ENCODE assay signal across 21 cellular contexts in genomic region chr3:49057268-49057667, GRCh38.
"Had no signal": no experiment of that assay in that cellular context is flagged by ENCODE, and none has a peak within 500 bp of the region (broad histone marks: within the 10 kb centered on the region; RNA-seq: fewer than 3 reads in every experiment).

No MANE protein-coding gene starts in this region.

- H3K4me1 ChIP-seq: neural progenitor cell, right atrium auricular region, suprapubic skin, tibial artery, upper lobe of left lung, vagina had no signal

- H3K27me3 ChIP-seq: hepatocyte, neural progenitor cell, ovary, right atrium auricular region, sigmoid colon, suprapubic skin, tibial artery, upper lobe of left lung, vagina had no signal

- H3K36me3 ChIP-seq: neural progenitor cell, ovary had no signal

- DNase-seq: effector memory CD8-positive, alpha-beta T cell; erythroblast; foreskin melanocyte; head of caudate nucleus; mucosa of descending colon; naive thymus-derived CD8-positive, alpha-beta T cell; nucleus accumbens; ovary; sigmoid colon; stimulated activated CD4-positive, alpha-beta T cell treated with anti-CD3 and anti-CD28 coated beads, Interleukin-2, amount 100 ng/mL, for 24 hours; stimulated activated CD4-positive, alpha-beta T cell treated with anti-CD3 and anti-CD28 coated beads, Interleukin-4, amount 100 ng/mL, for 4 hours; stimulated activated naive CD4-positive, alpha-beta T cell treated with Interleukin-2 at 50 U/mL for 16 hours; tibial artery had no signal

- H2AFZ ChIP-seq: hepatocyte, neural progenitor cell had no signal

- H3K4me3 ChIP-seq: hepatocyte, mucosa of descending colon, neural progenitor cell, ovary, right atrium auricular region, sigmoid colon, skin epidermis, suprapubic skin, tibial artery, upper lobe of left lung, vagina had no signal

- H3K9ac ChIP-seq: neural progenitor cell had no signal

- H3K4me2 ChIP-seq: hepatocyte, neural progenitor cell had no signal

- FAIRE-seq: colon had no signal

- H3K27ac ChIP-seq: hepatocyte, neural progenitor cell, ovary, right atrium auricular region, sigmoid colon, skin epidermis, suprapubic skin, tibial artery, vagina had no signal

- ATAC-seq: effector memory CD8-positive, alpha-beta T cell; mucosa of descending colon; naive thymus-derived CD8-positive, alpha-beta T cell had no signal

- H3K9me3 ChIP-seq: mucosa of descending colon, ovary, right atrium auricular region, sigmoid colon, suprapubic skin, tibial artery, upper lobe of left lung, vagina had no signal
